ENCODE assay signal across 1 cellular context in genomic region chr11:133946541-133947297, GRCh38.
TF ChIP-seq lines count a peak whose summit lies in the region.

No MANE protein-coding gene starts in this region.

TF ChIP-seq in H1, 55 proteins besides CTCF, POLR2A, EP300 and RAD21:
- TF ChIP-seq ZNF274 (IDR thresholded peaks at IDR 0.05; ENCODE audit: borderline replicate concordance, extremely low read depth, low read length), result no peak
- no peak for TF ChIP-seq JUN (IDR thresholded peaks at IDR 0.05; ENCODE audit: low read depth, low read length)
- no peak for TF ChIP-seq POU5F1 (IDR thresholded peaks at IDR 0.05; ENCODE audit: low read depth, low read length)
